Comparison of ENCODE assay signal across 1 cellular context in the genomic region with DNA sequence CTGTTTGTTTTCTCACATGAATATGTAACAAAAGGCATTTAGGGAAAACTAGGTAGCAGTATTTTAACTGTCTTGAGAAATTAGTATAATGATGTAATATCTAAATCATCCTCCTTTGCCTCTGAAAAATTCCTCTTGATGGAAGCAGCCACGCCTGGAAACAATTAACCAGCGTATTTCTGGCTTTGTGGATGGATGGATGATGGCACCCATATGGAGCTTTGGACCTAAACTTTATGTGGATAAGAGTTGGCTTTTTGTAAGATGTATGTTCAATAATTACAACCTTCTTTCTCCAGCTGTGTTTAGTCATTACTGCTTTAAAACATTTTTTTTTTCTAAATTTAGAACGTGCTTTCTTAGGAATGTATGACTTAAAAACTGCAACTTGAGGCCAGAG.
TF ChIP-seq lines count a peak whose summit lies in the region.

No MANE protein-coding gene starts in this region.

TF ChIP-seq in GM12878, 131 proteins besides CTCF, POLR2A, EP300 and RAD21 (continued from another document):
- TF ChIP-seq ZBTB11 (CRISPR knock-in tag; IDR thresholded peaks at IDR 0.05) (no peak), MTA3 (IDR thresholded peaks at IDR 0.05; ENCODE audit: borderline replicate concordance, low read length) (no peak), ZZZ3 (IDR thresholded peaks at IDR 0.05; ENCODE audit: control insufficient read depth, insufficient read length, low read depth) (no peak), EZH2 (IDR thresholded peaks at IDR 0.05; ENCODE audit: borderline replicate concordance, control insufficient read depth, low read depth, low read length) (no peak), ESRRA (IDR thresholded peaks at IDR 0.05; ENCODE audit: low read length) (no peak), IRF4 (IDR thresholded peaks at IDR 0.05; ENCODE audit: low read depth, low read length) (no peak), ZBED1 (IDR thresholded peaks at IDR 0.05; ENCODE audit: borderline replicate concordance) (no peak), HDAC6 (IDR thresholded peaks at IDR 0.05; ENCODE audit: unreplicated experiment) (no peak), CEBPB (IDR thresholded peaks at IDR 0.05; ENCODE audit: borderline replicate concordance in 1 of 2, low read depth in 2 of 2, low read length in 2 of 2) (no peak), CREB1 (IDR thresholded peaks at IDR 0.05; ENCODE audit: low read depth) (no peak)
- TF ChIP-seq, protein P1, sequence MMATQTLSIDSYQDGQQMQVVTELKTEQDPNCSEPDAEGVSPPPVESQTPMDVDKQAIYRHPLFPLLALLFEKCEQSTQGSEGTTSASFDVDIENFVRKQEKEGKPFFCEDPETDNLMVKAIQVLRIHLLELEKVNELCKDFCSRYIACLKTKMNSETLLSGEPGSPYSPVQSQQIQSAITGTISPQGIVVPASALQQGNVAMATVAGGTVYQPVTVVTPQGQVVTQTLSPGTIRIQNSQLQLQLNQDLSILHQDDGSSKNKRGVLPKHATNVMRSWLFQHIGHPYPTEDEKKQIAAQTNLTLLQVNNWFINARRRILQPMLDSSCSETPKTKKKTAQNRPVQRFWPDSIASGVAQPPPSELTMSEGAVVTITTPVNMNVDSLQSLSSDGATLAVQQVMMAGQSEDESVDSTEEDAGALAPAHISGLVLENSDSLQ (IDR thresholded peaks at IDR 0.05) = no peak
- TF ChIP-seq, protein P2, sequence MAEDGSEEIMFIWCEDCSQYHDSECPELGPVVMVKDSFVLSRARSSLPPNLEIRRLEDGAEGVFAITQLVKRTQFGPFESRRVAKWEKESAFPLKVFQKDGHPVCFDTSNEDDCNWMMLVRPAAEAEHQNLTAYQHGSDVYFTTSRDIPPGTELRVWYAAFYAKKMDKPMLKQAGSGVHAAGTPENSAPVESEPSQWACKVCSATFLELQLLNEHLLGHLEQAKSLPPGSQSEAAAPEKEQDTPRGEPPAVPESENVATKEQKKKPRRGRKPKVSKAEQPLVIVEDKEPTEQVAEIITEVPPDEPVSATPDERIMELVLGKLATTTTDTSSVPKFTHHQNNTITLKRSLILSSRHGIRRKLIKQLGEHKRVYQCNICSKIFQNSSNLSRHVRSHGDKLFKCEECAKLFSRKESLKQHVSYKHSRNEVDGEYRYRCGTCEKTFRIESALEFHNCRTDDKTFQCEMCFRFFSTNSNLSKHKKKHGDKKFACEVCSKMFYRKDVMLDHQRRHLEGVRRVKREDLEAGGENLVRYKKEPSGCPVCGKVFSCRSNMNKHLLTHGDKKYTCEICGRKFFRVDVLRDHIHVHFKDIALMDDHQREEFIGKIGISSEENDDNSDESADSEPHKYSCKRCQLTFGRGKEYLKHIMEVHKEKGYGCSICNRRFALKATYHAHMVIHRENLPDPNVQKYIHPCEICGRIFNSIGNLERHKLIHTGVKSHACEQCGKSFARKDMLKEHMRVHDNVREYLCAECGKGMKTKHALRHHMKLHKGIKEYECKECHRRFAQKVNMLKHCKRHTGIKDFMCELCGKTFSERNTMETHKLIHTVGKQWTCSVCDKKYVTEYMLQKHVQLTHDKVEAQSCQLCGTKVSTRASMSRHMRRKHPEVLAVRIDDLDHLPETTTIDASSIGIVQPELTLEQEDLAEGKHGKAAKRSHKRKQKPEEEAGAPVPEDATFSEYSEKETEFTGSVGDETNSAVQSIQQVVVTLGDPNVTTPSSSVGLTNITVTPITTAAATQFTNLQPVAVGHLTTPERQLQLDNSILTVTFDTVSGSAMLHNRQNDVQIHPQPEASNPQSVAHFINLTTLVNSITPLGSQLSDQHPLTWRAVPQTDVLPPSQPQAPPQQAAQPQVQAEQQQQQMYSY (CRISPR knock-in tag; IDR thresholded peaks at IDR 0.05) = no peak
- TF ChIP-seq, protein P3, sequence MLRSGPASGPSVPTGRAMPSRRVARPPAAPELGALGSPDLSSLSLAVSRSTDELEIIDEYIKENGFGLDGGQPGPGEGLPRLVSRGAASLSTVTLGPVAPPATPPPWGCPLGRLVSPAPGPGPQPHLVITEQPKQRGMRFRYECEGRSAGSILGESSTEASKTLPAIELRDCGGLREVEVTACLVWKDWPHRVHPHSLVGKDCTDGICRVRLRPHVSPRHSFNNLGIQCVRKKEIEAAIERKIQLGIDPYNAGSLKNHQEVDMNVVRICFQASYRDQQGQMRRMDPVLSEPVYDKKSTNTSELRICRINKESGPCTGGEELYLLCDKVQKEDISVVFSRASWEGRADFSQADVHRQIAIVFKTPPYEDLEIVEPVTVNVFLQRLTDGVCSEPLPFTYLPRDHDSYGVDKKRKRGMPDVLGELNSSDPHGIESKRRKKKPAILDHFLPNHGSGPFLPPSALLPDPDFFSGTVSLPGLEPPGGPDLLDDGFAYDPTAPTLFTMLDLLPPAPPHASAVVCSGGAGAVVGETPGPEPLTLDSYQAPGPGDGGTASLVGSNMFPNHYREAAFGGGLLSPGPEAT (IDR thresholded peaks at IDR 0.05; ENCODE audit: low read depth) = no peak
